Comparison of ENCODE assay signal across 12 cellular contexts in genomic region chr19:46181386-46181774, GRCh38. TPM values are rescaled to one million over a fixed set of nuclear protein-coding genes. Genes with fewer than 3 reads are reported as not detected.
DNase-seq lines count a peak whose midpoint lies in the region; ATAC-seq and TF ChIP-seq lines count a peak whose summit lies in the region.
"Had no signal": no experiment of that assay in that cellular context is flagged by ENCODE, and none has a peak within 500 bp of the region (broad histone marks: within the 10 kb centered on the region; RNA-seq: fewer than 3 reads in every experiment).

No MANE protein-coding gene starts in this region.

- WGBS in GM23248 (ENCODE audit: low coverage in 1 of 2, low lambda C conversion rate in 2 of 2, missing lambda C conversion rate in 2 of 2), 2 experiments, result 67 to 68% methylated on average over 6 of the region's 6 CpGs

- ATAC-seq in activated T-helper 17 cell treated with anti-CD3 and anti-CD28 coated beads, Interleukin-2, amount 50 U/mL, for 72 hours (replicated peaks), result peak; percentile 79
- ATAC-seq: Panc1 had no signal

- H3K79me2 ChIP-seq in GM23248 (ENCODE audit: insufficient read depth), result no peaks in the 10 kb centered on the region
- no peaks in the 10 kb centered on the region for H3K79me2 ChIP-seq in neural progenitor cell (ENCODE audit: low read depth)

- peaks cover 34% of the 10 kb centered on the region for H3F3A ChIP-seq in GM23248 (ENCODE audit: insufficient read depth)
- H3F3A ChIP-seq in neural progenitor cell (ENCODE audit: low read depth), result no peaks in the 10 kb centered on the region

- no peaks in the 10 kb centered on the region for H3K9me3 Mint-ChIP-seq in activated T-helper 17 cell treated with anti-CD3 and anti-CD28 coated beads, Interleukin-2, amount 50 U/mL, for 72 hours
- no peaks in the 10 kb centered on the region for H3K9me3 Mint-ChIP-seq in neural progenitor cell
- H3K9me3 Mint-ChIP-seq: immature natural killer cell had no signal

- H3K36me3 Mint-ChIP-seq in activated T-helper 17 cell treated with anti-CD3 and anti-CD28 coated beads, Interleukin-2, amount 50 U/mL, for 72 hours (ENCODE audit: low read depth), result no peaks in the 10 kb centered on the region
- no peaks in the 10 kb centered on the region for H3K36me3 Mint-ChIP-seq in neural progenitor cell
- H3K36me3 Mint-ChIP-seq: immature natural killer cell had no signal

- H3K9me2 ChIP-seq in GM23248 (ENCODE audit: insufficient read depth), result no peaks in the 10 kb centered on the region

- H2AFZ ChIP-seq in GM23248 (no peak overlapping the region), neural progenitor cell (replicated peaks) (peak overlapping the region; percentile 22)

- H3K4me2 ChIP-seq in GM23248 (ENCODE audit: unreplicated experiment) (peak overlapping the region; percentile 47), neural progenitor cell (no peak overlapping the region)

- H3K27ac ChIP-seq in GM23248 (peak overlapping the region; percentile 65), neural progenitor cell (no peak overlapping the region)

- H3K4me1 ChIP-seq in GM23248 (ENCODE audit: insufficient read depth) (peaks cover 36% of the 10 kb centered on the region), neural progenitor cell (no peaks in the 10 kb centered on the region)

- H3K27ac Mint-ChIP-seq in activated T-helper 17 cell treated with anti-CD3 and anti-CD28 coated beads, Interleukin-2, amount 50 U/mL, for 72 hours, result no peak overlapping the region
- H3K27ac Mint-ChIP-seq in neural progenitor cell, result no peak overlapping the region
- H3K27ac Mint-ChIP-seq: immature natural killer cell, nephron had no signal

- H3K4me3 Mint-ChIP-seq in activated T-helper 17 cell treated with anti-CD3 and anti-CD28 coated beads, Interleukin-2, amount 50 U/mL, for 72 hours, result no peak overlapping the region
- no peak overlapping the region for H3K4me3 Mint-ChIP-seq in neural progenitor cell
- H3K4me3 Mint-ChIP-seq: immature natural killer cell, nephron had no signal

- DNase-seq in GM23248 (peak; percentile 71), M059J (ENCODE audit: low read depth) (peak; percentile 19), neural progenitor cell (ENCODE audit: low spot score) (no peak), NCI-H748 (lab: John Stamatoyannopoulos, UW; ENCODE audit: unreplicated experiment) (no peak), NCI-H1048 (lab: John Stamatoyannopoulos, UW) (no peak), activated gamma-delta T cell treated with Interleukin-2 at 50 U/mL for 16 hours (no peak)
- DNase-seq: amniotic stem cell, immature natural killer cell, NCI-H1092 treated with DMSO at 0.1 percent for 48 hours had no signal

- no peak for TF ChIP-seq CTCF in neural progenitor cell (IDR thresholded peaks at IDR 0.05)

- peaks cover 19% of the 10 kb centered on the region for H3K4me1 Mint-ChIP-seq in activated T-helper 17 cell treated with anti-CD3 and anti-CD28 coated beads, Interleukin-2, amount 50 U/mL, for 72 hours
- peaks cover 3% of the 10 kb centered on the region for H3K4me1 Mint-ChIP-seq in neural progenitor cell
- H3K4me1 Mint-ChIP-seq: immature natural killer cell, nephron had no signal

- H3K9me3 ChIP-seq in GM23248 (ENCODE audit: low read depth) (no peaks in the 10 kb centered on the region), neural progenitor cell (ENCODE audit: low read depth) (no peaks in the 10 kb centered on the region)

- peaks cover 37% of the 10 kb centered on the region for H3K27me3 Mint-ChIP-seq in activated T-helper 17 cell treated with anti-CD3 and anti-CD28 coated beads, Interleukin-2, amount 50 U/mL, for 72 hours
- peaks cover 9% of the 10 kb centered on the region for H3K27me3 Mint-ChIP-seq in neural progenitor cell (ENCODE audit: insufficient read depth, low read depth)

- H3K4me3 ChIP-seq in GM23248 (no peak overlapping the region), neural progenitor cell (no peak overlapping the region)

- no peaks in the 10 kb centered on the region for H3K36me3 ChIP-seq in GM23248 (ENCODE audit: low read depth)
- H3K36me3 ChIP-seq in neural progenitor cell, result no peaks in the 10 kb centered on the region

- H4K20me1 ChIP-seq in GM23248 (ENCODE audit: insufficient read depth) (no peaks in the 10 kb centered on the region), neural progenitor cell (ENCODE audit: low read depth) (no peaks in the 10 kb centered on the region)

- in situ Hi-C loops in GM23248 (cut with MboI), result no loop called here

- H3K27me3 ChIP-seq in GM23248 (replicated peaks; ENCODE audit: insufficient read depth) (peaks cover 11% of the 10 kb centered on the region; the same call in 1 of the 2 replicates), neural progenitor cell (no peaks in the 10 kb centered on the region)

- H3K9ac ChIP-seq in GM23248 (peak overlapping the region; percentile 40), neural progenitor cell (no peak overlapping the region)

RNA-seq across cellular contexts. Expression of gene IGFL2, which starts 33.3 kb away (rescaled TPM):
- not detected in 2 replicates for total RNA-seq in GM23248 (2014; rRNA removed; shearing (Covaris generic))
- not detected in 2 replicates for polyA plus RNA-seq in GM23248 (2016; fragmentation: Nextera tagmentation; extraction: Ambion mirVana)
- total RNA-seq in M059J (2014; rRNA removed; shearing (Covaris generic)), result not detected in 2 replicates
- not detected for total RNA-seq in activated T-helper 17 cell treated with anti-CD3 and anti-CD28 coated beads, Interleukin-2, amount 50 U/mL, for 72 hours
- not detected in 2 replicates for total RNA-seq in neural progenitor cell (ENCODE audit: low replicate concordance)
- polyA plus RNA-seq: immature natural killer cell had no signal

RNA-seq across cellular contexts. Expression of gene IGFL1, which starts 48.2 kb away (rescaled TPM):
- not detected in 2 replicates for total RNA-seq in GM23248 (2014; rRNA removed; shearing (Covaris generic))
- polyA plus RNA-seq in GM23248 (2016; fragmentation: Nextera tagmentation; extraction: Ambion mirVana), result not detected in 2 replicates
- not detected in 2 replicates for total RNA-seq in M059J (2014; rRNA removed; shearing (Covaris generic))
- total RNA-seq in activated T-helper 17 cell treated with anti-CD3 and anti-CD28 coated beads, Interleukin-2, amount 50 U/mL, for 72 hours, result not detected
- total RNA-seq in neural progenitor cell (ENCODE audit: low replicate concordance), result not detected in 2 replicates
- polyA plus RNA-seq: immature natural killer cell had no signal

RNA-seq across cellular contexts. Expression of gene IGFL3, which starts 56.9 kb away (rescaled TPM):
- not detected in 2 replicates for total RNA-seq in GM23248 (2014; rRNA removed; shearing (Covaris generic))
- polyA plus RNA-seq in GM23248 (2016; fragmentation: Nextera tagmentation; extraction: Ambion mirVana), result not detected in 2 replicates
- total RNA-seq in M059J (2014; rRNA removed; shearing (Covaris generic)), result not detected in 2 replicates
- not detected for total RNA-seq in activated T-helper 17 cell treated with anti-CD3 and anti-CD28 coated beads, Interleukin-2, amount 50 U/mL, for 72 hours
- total RNA-seq in neural progenitor cell (ENCODE audit: low replicate concordance), result not detected in 2 replicates
- polyA plus RNA-seq: immature natural killer cell had no signal

Comparison
In these comparisons a context has a peak if more than half of its experiments do, and no peak if none do; other contexts are left out.
1. DNase-seq: peak in GM23248 (single experiment) and M059J (single experiment); none in neural progenitor cell (single experiment), NCI-H748 (single experiment), NCI-H1048 (single experiment) and activated gamma-delta T cell treated with Interleukin-2 at 50 U/mL for 16 hours (single experiment).